In genomic region chr12:57096748-57097553, GRCh38 we compare ENCODE assay signal across 1 cellular context.
TF ChIP-seq lines count a peak whose summit lies in the region.

No MANE protein-coding gene starts in this region.

TF ChIP-seq in GM23338, 12 proteins besides CTCF, POLR2A, EP300 and RAD21:
- TF ChIP-seq CREB1 (CRISPR knock-in tag; IDR thresholded peaks at IDR 0.05; ENCODE audit: low read depth) (no peak), NANOG (IDR thresholded peaks at IDR 0.05; ENCODE audit: borderline replicate concordance) (no peak), POLR2AphosphoS5 (IDR thresholded peaks at IDR 0.05; ENCODE audit: low read depth) (no peak), JUNB (IDR thresholded peaks at IDR 0.05; ENCODE audit: unreplicated experiment) (no peak), STAT1 (IDR thresholded peaks at IDR 0.05; ENCODE audit: unreplicated experiment) (no peak), ETS1 (IDR thresholded peaks at IDR 0.05) (no peak), EZH2 (IDR thresholded peaks at IDR 0.05; ENCODE audit: low read depth, unreplicated experiment) (no peak), ZNF114 (CRISPR knock-in tag; IDR thresholded peaks at IDR 0.05) (no peak), ZNF462 (CRISPR knock-in tag; IDR thresholded peaks at IDR 0.05) (no peak), EZH2phosphoT487 (IDR thresholded peaks at IDR 0.05; ENCODE audit: unreplicated experiment) (no peak), REST (IDR thresholded peaks at IDR 0.05; ENCODE audit: unreplicated experiment) (no peak), ZNF331 (CRISPR knock-in tag; IDR thresholded peaks at IDR 0.05; ENCODE audit: low read depth) (no peak)
TF ChIP-seq in GM23338: peak in this region for 0.
